In the genomic region with DNA sequence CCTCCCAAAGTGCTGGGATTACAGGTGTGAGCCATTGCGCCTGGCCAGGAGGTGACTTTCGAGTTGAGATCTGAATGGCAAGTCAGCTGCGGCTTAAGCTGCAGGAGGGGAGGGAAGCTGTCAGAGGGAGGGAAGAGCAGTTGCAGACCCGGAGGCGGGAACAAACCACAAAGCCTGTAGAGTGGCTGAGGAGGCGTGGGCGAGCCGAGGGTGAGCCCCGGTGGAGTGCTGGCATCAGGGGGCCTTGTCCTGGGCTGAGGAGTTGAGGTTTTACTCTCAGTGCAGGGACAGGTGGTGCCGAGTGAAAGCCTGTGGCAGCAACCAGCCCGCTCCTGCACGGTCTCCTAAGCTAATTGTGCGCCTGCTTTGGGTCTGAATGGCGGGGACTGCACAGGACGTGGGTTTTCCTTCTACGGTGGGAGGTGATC, we compare ENCODE assay signal across 8 cellular contexts. TPM values are rescaled to one million over a fixed set of nuclear protein-coding genes. Genes with fewer than 3 reads are reported as not detected.
A peak's percentile ranks its signal among the peaks of the same experiment; 100 is the strongest.
DNase-seq lines count a peak whose midpoint lies in the region; ATAC-seq lines count a peak whose summit lies in the region.

No MANE protein-coding gene starts in this region.

- peak overlapping the region; percentile 9 for H3K4me3 ChIP-seq in thymus (ENCODE audit: low read length)

- peak overlapping the region; percentile 53 for H3K27ac ChIP-seq in thymus (ENCODE audit: low read depth)

- no peaks in the 10 kb centered on the region for H3K36me3 ChIP-seq in thymus (ENCODE audit: control insufficient read depth, insufficient read depth)

- H3K27me3 ChIP-seq in thymus (ENCODE audit: control insufficient read depth, insufficient read depth) = no peaks in the 10 kb centered on the region

- no peak for ATAC-seq in HG02610 (IDR thresholded peaks at IDR 0.05; ENCODE audit: unreplicated experiment)
- no peak for ATAC-seq in HG03342 (IDR thresholded peaks at IDR 0.05; ENCODE audit: unreplicated experiment)

- DNase-seq in ELF-1 (ENCODE audit: low read depth, low spot score) (peak; percentile 69), MV-4-11 (lab: John Stamatoyannopoulos, UW) (peak; percentile 87), iPS-NIHi7 (ENCODE audit: extremely low spot score) (peak; percentile 64), NOMO-1 treated with DMSO at 0.1 percent for 48 hours (lab: John Stamatoyannopoulos, UW; ENCODE audit: unreplicated experiment) (no peak)
- peak; percentile 57 to 69 for DNase-seq in activated CD4-positive, alpha-beta T cell treated with anti-CD3 and anti-CD28 coated beads for 4 hours

- H3K9me3 ChIP-seq in thymus (ENCODE audit: control insufficient read depth) = no peaks in the 10 kb centered on the region

- peaks cover 41% of the 10 kb centered on the region for H3K4me1 ChIP-seq in thymus (ENCODE audit: control insufficient read depth, insufficient read depth, low read length)

- 5% methylated on average over 16 of the region's 16 CpGs for WGBS in thymus

RNA-seq across cellular contexts. Expression of a gene that starts 24.2 kb away (rescaled TPM):
- polyA plus RNA-seq in thymus = 39.3 TPM

RNA-seq across cellular contexts. Expression of a gene that starts 38.1 kb away (rescaled TPM):
- polyA plus RNA-seq in thymus = 32.3 TPM

RNA-seq across cellular contexts. Expression of a gene that starts 40.9 kb away (rescaled TPM):
- 2.9 TPM for polyA plus RNA-seq in thymus

RNA-seq across cellular contexts. Expression of a gene that starts 43.6 kb away (rescaled TPM):
- polyA plus RNA-seq in thymus = 0.59 TPM
